In genomic region chr5:56168066-56168478, GRCh38 we compare ENCODE assay signal across 14 cellular contexts.
DNase-seq lines count a peak whose midpoint lies in the region; ATAC-seq lines count a peak whose summit lies in the region.
"Had no signal": no experiment of that assay in that cellular context is flagged by ENCODE, and none has a peak within 500 bp of the region (broad histone marks: within the 10 kb centered on the region; RNA-seq: fewer than 3 reads in every experiment).

No MANE protein-coding gene starts in this region.

- peak; percentile 44 for DNase-seq in CD1c-positive myeloid dendritic cell (ENCODE audit: extremely low spot score)
- peak; percentile 35 for DNase-seq in HT1080 (ENCODE audit: low read depth)
- no peak for DNase-seq in T-helper 17 cell
- DNase-seq in fibroblast of peridontal ligament (ENCODE audit: extremely low read depth) = peak; percentile 98
- no peak for DNase-seq in HuH-7.5 (ENCODE audit: low spot score)
- DNase-seq in stimulated activated CD4-positive, alpha-beta T cell treated with anti-CD3 and anti-CD28 coated beads, Interleukin-15, amount 100 ng/mL, for 24 hours = no peak
- DNase-seq in AML-193 (lab: John Stamatoyannopoulos, UW) = no peak
- DNase-seq: activated CD4-positive, alpha-beta T cell treated with anti-CD3 and anti-CD28 coated beads for 48 hours; left colon; NCI-H345; PC-3; stimulated activated CD8-positive, alpha-beta memory T cell treated with anti-CD3 and anti-CD28 coated beads, Interleukin-4, amount 100 ng/mL, for 48 hours had no signal

- H3K4me3 Mint-ChIP-seq in T-helper 17 cell = peak overlapping the region; percentile 64
- H3K4me3 Mint-ChIP-seq: activated naive CD4-positive, alpha-beta T cell treated with anti-CD3 and anti-CD28 coated beads, Interleukin-2, amount 50 U/mL, for 24 hours had no signal

- no peaks in the 10 kb centered on the region for H3K9me3 ChIP-seq in T-helper 17 cell (ENCODE audit: control insufficient read depth, low read length, poor library complexity, severe bottlenecking)

- peaks cover 2% of the 10 kb centered on the region for H3K36me3 Mint-ChIP-seq in T-helper 17 cell (ENCODE audit: low read depth)
- H3K36me3 Mint-ChIP-seq: activated naive CD4-positive, alpha-beta T cell treated with anti-CD3 and anti-CD28 coated beads, Interleukin-2, amount 50 U/mL, for 24 hours had no signal

- peak; percentile 60 for ATAC-seq in T-helper 17 cell
- ATAC-seq in HG03097 (IDR thresholded peaks at IDR 0.05; ENCODE audit: low FRiP score, unreplicated experiment) = no peak
- ATAC-seq: left colon, PC-3 had no signal

- H3K4me1 Mint-ChIP-seq in T-helper 17 cell = peaks cover 8% of the 10 kb centered on the region

- no peak overlapping the region for H3K27ac Mint-ChIP-seq in T-helper 17 cell

- H3K27me3 Mint-ChIP-seq in T-helper 17 cell = peaks cover 15% of the 10 kb centered on the region
- H3K27me3 Mint-ChIP-seq: activated naive CD4-positive, alpha-beta T cell treated with anti-CD3 and anti-CD28 coated beads, Interleukin-2, amount 50 U/mL, for 24 hours had no signal

Comparison
In these comparisons a context has a peak if more than half of its experiments do, and no peak if none do; other contexts are left out.
1. DNase-seq: peak in CD1c-positive myeloid dendritic cell (single experiment), HT1080 (single experiment) and fibroblast of peridontal ligament (single experiment); none in T-helper 17 cell (0 of 3), HuH-7.5 (single experiment), stimulated activated CD4-positive, alpha-beta T cell treated with anti-CD3 and anti-CD28 coated beads, Interleukin-15, amount 100 ng/mL, for 24 hours (single experiment) and AML-193 (0 of 2).